In genomic region chr12:2137707-2138106, GRCh38 we compare ENCODE assay signal across 1 cellular context.
TF ChIP-seq lines count a peak whose summit lies in the region.

No MANE protein-coding gene starts in this region.

TF ChIP-seq in WTC11, 78 proteins besides CTCF, POLR2A, EP300 and RAD21 (continued from another document):
- no peak for TF ChIP-seq ARID4B (CRISPR knock-in tag; IDR thresholded peaks at IDR 0.05; ENCODE audit: borderline replicate concordance)
- TF ChIP-seq GRHL2 (CRISPR knock-in tag; IDR thresholded peaks at IDR 0.05; ENCODE audit: insufficient replicate concordance, severe bottlenecking): no peak
- TF ChIP-seq ZNF232 (CRISPR knock-in tag; IDR thresholded peaks at IDR 0.05): no peak
- TF ChIP-seq SOX15 (CRISPR knock-in tag; IDR thresholded peaks at IDR 0.05): no peak
- TF ChIP-seq KAT7 (CRISPR knock-in tag; IDR thresholded peaks at IDR 0.05; ENCODE audit: borderline replicate concordance): no peak
- TF ChIP-seq AR (CRISPR knock-in tag; IDR thresholded peaks at IDR 0.05): no peak
- TF ChIP-seq ZNF423 (CRISPR knock-in tag; IDR thresholded peaks at IDR 0.05): no peak
- no peak for TF ChIP-seq ZBTB43 (CRISPR knock-in tag; IDR thresholded peaks at IDR 0.05)
- TF ChIP-seq NFYB (CRISPR knock-in tag; conservative IDR thresholded peaks at IDR 0.05; ENCODE audit: low read depth): no peak
- no peak for TF ChIP-seq MAX (CRISPR knock-in tag; IDR thresholded peaks at IDR 0.05)
- TF ChIP-seq ATF2 (CRISPR knock-in tag; IDR thresholded peaks at IDR 0.05; ENCODE audit: borderline replicate concordance, low read depth): no peak
